Comparison of ENCODE assay signal across 8 cellular contexts in the genomic region with DNA sequence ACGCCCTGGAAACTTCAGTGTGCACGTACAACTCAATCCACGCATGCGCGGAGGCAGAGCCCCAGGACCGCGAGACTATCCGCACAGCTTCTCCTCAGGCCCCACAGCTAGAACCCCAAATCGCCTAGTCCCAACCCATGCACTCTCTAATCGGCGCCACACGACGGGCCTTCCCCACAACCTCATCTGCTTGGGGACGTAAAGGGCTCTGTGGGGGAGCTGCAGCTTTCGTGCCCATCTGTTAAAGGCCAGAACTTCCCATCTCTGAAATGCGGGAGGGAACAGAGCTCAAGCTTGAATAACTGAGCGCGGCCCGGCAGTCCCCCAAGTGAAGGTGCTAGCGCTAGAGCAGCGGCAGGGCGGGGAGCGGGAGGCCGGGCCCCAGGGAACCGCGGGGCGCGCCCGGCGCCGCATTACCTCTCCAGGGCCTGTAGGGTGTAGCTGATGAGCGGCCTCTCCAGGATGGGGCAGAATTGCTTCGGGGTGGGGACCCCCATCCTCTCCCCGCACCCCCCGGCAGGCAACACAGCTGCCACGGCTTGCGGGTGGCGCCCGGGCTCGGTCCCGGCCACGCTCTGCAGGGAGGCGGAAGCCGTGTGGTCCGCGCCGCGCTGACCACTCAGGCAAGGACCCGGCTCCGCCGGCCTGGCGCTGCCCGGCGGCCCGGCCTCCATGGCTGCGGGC. TPM values are rescaled to one million over a fixed set of nuclear protein-coding genes. Genes with fewer than 3 reads are reported as not detected.
DNase-seq lines count a peak whose midpoint lies in the region; ATAC-seq and TF ChIP-seq lines count a peak whose summit lies in the region.

No MANE protein-coding gene starts in this region.

- peak overlapping the region; percentile 70 for H3K9ac ChIP-seq in neural cell (ENCODE audit: low read length)

- TF ChIP-seq CTCF in DOHH2 (IDR thresholded peaks at IDR 0.05; ENCODE audit: low read depth, low read length, poor library complexity, severe bottlenecking) (peak; percentile 51), RWPE2 (IDR thresholded peaks at IDR 0.05; ENCODE audit: poor library complexity, severe bottlenecking) (peak; percentile 22), foreskin fibroblast (IDR thresholded peaks at IDR 0.05; ENCODE audit: low read depth, low read length) (peak; percentile 24), neural cell (IDR thresholded peaks at IDR 0.05; ENCODE audit: poor library complexity, severe bottlenecking) (peak; percentile 63)

- no peaks in the 10 kb centered on the region for H4K20me1 ChIP-seq in DOHH2 (ENCODE audit: control insufficient read depth, insufficient read depth, low read depth, low read length)
- no peaks in the 10 kb centered on the region for H4K20me1 ChIP-seq in neural cell (ENCODE audit: insufficient read depth)

- H3K4me1 ChIP-seq in DOHH2 (ENCODE audit: control insufficient read depth, low read length) = peaks cover 38% of the 10 kb centered on the region
- H3K4me1 ChIP-seq in RWPE2 (ENCODE audit: insufficient read depth, poor library complexity, severe bottlenecking) = peaks cover 15% of the 10 kb centered on the region

- H3F3A ChIP-seq in DOHH2 (ENCODE audit: control insufficient read depth, insufficient read depth) = no peaks in the 10 kb centered on the region; the same call in 1 of the 2 replicates
- no peaks in the 10 kb centered on the region for H3F3A ChIP-seq in neural cell (ENCODE audit: insufficient read depth, low read length, poor library complexity, severe bottlenecking)

- no peaks in the 10 kb centered on the region for H3K9me3 ChIP-seq in DOHH2 (ENCODE audit: control insufficient read depth, insufficient read depth, low read length)
- H3K9me3 ChIP-seq in RWPE2 (ENCODE audit: severe bottlenecking) = no peaks in the 10 kb centered on the region
- no peaks in the 10 kb centered on the region for H3K9me3 ChIP-seq in neural cell (ENCODE audit: low read length)

- H3K4me3 ChIP-seq in DOHH2 (ENCODE audit: low read length) (peak overlapping the region; percentile 84), RWPE2 (ENCODE audit: severe bottlenecking) (peak overlapping the region; percentile 37), foreskin fibroblast (ENCODE audit: low read depth in 1 of 2, low read length in 2 of 2) (peak overlapping the region; percentile 44 to 61), neural cell (ENCODE audit: low read length) (peak overlapping the region; percentile 73)

- peak overlapping the region; percentile 61 for H3K27ac ChIP-seq in DOHH2 (ENCODE audit: low read depth, low read length)
- H3K27ac ChIP-seq in RWPE2 (ENCODE audit: poor library complexity, severe bottlenecking) = peak overlapping the region; percentile 82
- peak overlapping the region; percentile 68 for H3K27ac ChIP-seq in neural cell (ENCODE audit: low read length)

- H3K9me2 ChIP-seq in DOHH2 (replicated peaks; ENCODE audit: control insufficient read depth, low read length) (no peaks in the 10 kb centered on the region), neural cell (ENCODE audit: insufficient read depth, low read length) (no peaks in the 10 kb centered on the region)

- H2AFZ ChIP-seq in neural cell (ENCODE audit: low read depth, low read length) = peak overlapping the region; percentile 15

- H3K27ac Mint-ChIP-seq in stimulated activated naive CD8-positive, alpha-beta T cell treated with anti-CD3 and anti-CD28 coated beads, Interleukin-15, amount 100 ng/mL, for 72 hours = peak overlapping the region; percentile 97 to 99

- H3K36me3 ChIP-seq in DOHH2 (ENCODE audit: control insufficient read depth, low read length) (no peaks in the 10 kb centered on the region), RWPE2 (ENCODE audit: low read depth) (no peaks in the 10 kb centered on the region), neural cell (ENCODE audit: insufficient read depth, low read length) (no peaks in the 10 kb centered on the region)

- H3K79me2 ChIP-seq in DOHH2 (ENCODE audit: control insufficient read depth, low read length) (no peaks in the 10 kb centered on the region), neural cell (replicated peaks; ENCODE audit: insufficient read depth, low read length) (no peaks in the 10 kb centered on the region)

- H3K4me1 Mint-ChIP-seq in stimulated activated naive CD8-positive, alpha-beta T cell treated with anti-CD3 and anti-CD28 coated beads, Interleukin-15, amount 100 ng/mL, for 72 hours = peaks cover 30% of the 10 kb centered on the region

- TF ChIP-seq EP300 in neural cell (conservative IDR thresholded peaks at IDR 0.05; ENCODE audit: poor library complexity, severe bottlenecking) = no peak

- H3K4me2 ChIP-seq in DOHH2 (ENCODE audit: low read length) (peak overlapping the region; percentile 93), neural cell (ENCODE audit: low read length) (no peak overlapping the region)

- H3K27me3 ChIP-seq in DOHH2 (ENCODE audit: control insufficient read depth, low read length) (no peaks in the 10 kb centered on the region), RWPE2 (ENCODE audit: insufficient read depth, poor library complexity, severe bottlenecking) (no peaks in the 10 kb centered on the region), neural cell (ENCODE audit: insufficient read depth, low read depth, low read length) (peaks cover 3% of the 10 kb centered on the region)

- DNase-seq in Kasumi-1 (lab: John Stamatoyannopoulos, UW) (peak; percentile 76), RWPE2 (ENCODE audit: low spot score) (peak; percentile 76), activated gamma-delta T cell (lab: John Stamatoyannopoulos, UW) (peak; percentile 55), foreskin fibroblast (peak; percentile 81 to 90)
- peak; percentile 89 to 92 for DNase-seq in stimulated activated naive CD8-positive, alpha-beta T cell treated with anti-CD3 and anti-CD28 coated beads, Interleukin-15, amount 100 ng/mL, for 72 hours

- peak overlapping the region; percentile 84 to 90 for H3K4me3 Mint-ChIP-seq in stimulated activated naive CD8-positive, alpha-beta T cell treated with anti-CD3 and anti-CD28 coated beads, Interleukin-15, amount 100 ng/mL, for 72 hours

- ATAC-seq in GM21786 (IDR thresholded peaks at IDR 0.05; ENCODE audit: unreplicated experiment) = peak; percentile 82
- peak; percentile 78 for ATAC-seq in RWPE2 (ENCODE audit: low read depth)
- peak; percentile 94 for ATAC-seq in stimulated activated naive CD8-positive, alpha-beta T cell treated with anti-CD3 and anti-CD28 coated beads, Interleukin-15, amount 100 ng/mL, for 72 hours

- H3K27me3 Mint-ChIP-seq in stimulated activated naive CD8-positive, alpha-beta T cell treated with anti-CD3 and anti-CD28 coated beads, Interleukin-15, amount 100 ng/mL, for 72 hours = no peaks in the 10 kb centered on the region

- H3K9me3 Mint-ChIP-seq in stimulated activated naive CD8-positive, alpha-beta T cell treated with anti-CD3 and anti-CD28 coated beads, Interleukin-15, amount 100 ng/mL, for 72 hours = peaks cover 0 to 7% of the 10 kb centered on the region in 2 donors

- TF ChIP-seq RAD21 in neural cell (conservative IDR thresholded peaks at IDR 0.05) = no peak

TF ChIP-seq in neural cell, 6 proteins besides CTCF, POLR2A, EP300 and RAD21:
- TF ChIP-seq MXI1 (conservative IDR thresholded peaks at IDR 0.05; ENCODE audit: poor library complexity, severe bottlenecking) = peak; percentile 29
- TF ChIP-seq EZH2 (IDR thresholded peaks at IDR 0.05; ENCODE audit: borderline replicate concordance, insufficient read depth, low read length, poor library complexity, severe bottlenecking) = no peak
- no peak for TF ChIP-seq TAF1 (IDR thresholded peaks at IDR 0.05; ENCODE audit: low read depth)
- no peak for TF ChIP-seq SMC3 (conservative IDR thresholded peaks at IDR 0.05; ENCODE audit: poor library complexity)
- TF ChIP-seq POLR2AphosphoS5 (IDR thresholded peaks at IDR 0.05) = peak; percentile 78

RNA-seq across cellular contexts. Expression of gene CRPPA, which starts 0.5 kb away (rescaled TPM):
- polyA plus RNA-seq in neural cell = 0.05 and 0.12 TPM in 2 replicates
- polyA minus RNA-seq in neural cell = 2.4 and 3.5 TPM in 2 replicates

RNA-seq across cellular contexts. Expression of gene SOSTDC1, which starts 44.7 kb away (rescaled TPM):
- 0.24 and 0.52 TPM in 2 replicates for polyA plus RNA-seq in neural cell
- 0.35 and 0.73 TPM in 2 replicates for polyA minus RNA-seq in neural cell

Comparison
In these comparisons a context has a peak if more than half of its experiments do, and no peak if none do; other contexts are left out.
1. Peak in every context shown above with its lines: DNase-seq, ATAC-seq, H3K4me3 ChIP-seq and H3K27ac ChIP-seq.